1 cellular context compared by ENCODE assay signal in genomic region chr20:58839474-58839874, GRCh38.
A peak's percentile ranks its signal among the peaks of the same experiment; 100 is the strongest.
TF ChIP-seq lines count a peak whose summit lies in the region.

No MANE protein-coding gene starts in this region.

TF ChIP-seq in IMR-90, 13 proteins besides CTCF, POLR2A, EP300 and RAD21:
- TF ChIP-seq MAZ (IDR thresholded peaks at IDR 0.05; ENCODE audit: borderline replicate concordance, low read depth, low read length) (no peak; the same call in 1 of the 2 replicates), SMC3 (IDR thresholded peaks at IDR 0.05; ENCODE audit: low read depth, low read length) (peak; percentile 36; the same call in 1 of the 2 replicates), ELK1 (IDR thresholded peaks at IDR 0.05; ENCODE audit: borderline replicate concordance, low read depth, low read length) (no peak), MXI1 (IDR thresholded peaks at IDR 0.05; ENCODE audit: borderline replicate concordance, low read depth, low read length) (no peak)
